14 cellular contexts compared by ENCODE assay signal in genomic region chr17:39813631-39814030, GRCh38. TPM values are rescaled to one million over a fixed set of nuclear protein-coding genes. Genes with fewer than 3 reads are reported as not detected.
DNase-seq lines count a peak whose midpoint lies in the region; ATAC-seq and TF ChIP-seq lines count a peak whose summit lies in the region.
"Had no signal": no experiment of that assay in that cellular context is flagged by ENCODE, and none has a peak within 500 bp of the region (broad histone marks: within the 10 kb centered on the region; RNA-seq: fewer than 3 reads in every experiment).

No MANE protein-coding gene starts in this region.

- TF ChIP-seq CTCF in Calu3 (IDR thresholded peaks at IDR 0.05; ENCODE audit: unreplicated experiment): no peak

- no peaks in the 10 kb centered on the region for H3K27me3 Mint-ChIP-seq in Calu3 (ENCODE audit: unreplicated experiment)
- H3K27me3 Mint-ChIP-seq in activated naive CD4-positive, alpha-beta T cell treated with anti-CD3 and anti-CD28 coated beads for 36 hours (ENCODE audit: low read depth): no peaks in the 10 kb centered on the region

- H3K36me3 Mint-ChIP-seq in Calu3 (ENCODE audit: insufficient read depth, unreplicated experiment): peaks cover 2% of the 10 kb centered on the region
- peaks cover 19% of the 10 kb centered on the region for H3K36me3 Mint-ChIP-seq in activated naive CD4-positive, alpha-beta T cell treated with anti-CD3 and anti-CD28 coated beads for 36 hours (ENCODE audit: low read depth)

- CTCF ChIA-PET in Calu3 (lab: Charles Lee): interaction anchor here (0.5 to 7.1 kb wide), 70 partner anchors 9 to 1790 kb away, joined by 3 to 311 read pairs (median 14); partner anchors contain the start of genes ERBB2, GSDMB, IKZF3 and LRRC3C
- CTCF ChIA-PET in activated naive CD4-positive, alpha-beta T cell treated with anti-CD3 and anti-CD28 coated beads for 36 hours (lab: Charles Lee): interaction anchor here (0.6 to 3.0 kb wide), 9 partner anchors 8 to 192 kb away, joined by 3 to 9 read pairs (median 4); no protein-coding TSS in a partner anchor

- H3K4me3 Mint-ChIP-seq in Calu3 (ENCODE audit: low read depth, unreplicated experiment): no peak overlapping the region
- peak overlapping the region; percentile 57 for H3K4me3 Mint-ChIP-seq in activated naive CD4-positive, alpha-beta T cell treated with anti-CD3 and anti-CD28 coated beads for 36 hours

- no TSS peak for BruUV-seq in Calu3 (replicated peaks; lab: Mats Ljungman, UMichigan)

- peaks cover 19% of the 10 kb centered on the region for H3K4me1 Mint-ChIP-seq in Calu3 (ENCODE audit: low read depth, unreplicated experiment)
- H3K4me1 Mint-ChIP-seq in activated naive CD4-positive, alpha-beta T cell treated with anti-CD3 and anti-CD28 coated beads for 36 hours (ENCODE audit: low read depth): peaks cover 61% of the 10 kb centered on the region

- no peak overlapping the region for H3K27ac Mint-ChIP-seq in Calu3 (ENCODE audit: unreplicated experiment)
- peak overlapping the region; percentile 52 for H3K27ac Mint-ChIP-seq in activated naive CD4-positive, alpha-beta T cell treated with anti-CD3 and anti-CD28 coated beads for 36 hours

- ATAC-seq in HG02623 (IDR thresholded peaks at IDR 0.05; ENCODE audit: unreplicated experiment) (no peak), HG03521 (IDR thresholded peaks at IDR 0.05; ENCODE audit: unreplicated experiment) (no peak)

- H3K9me3 Mint-ChIP-seq in Calu3 (ENCODE audit: low read depth, unreplicated experiment): peaks cover 3% of the 10 kb centered on the region
- no peaks in the 10 kb centered on the region for H3K9me3 Mint-ChIP-seq in activated naive CD4-positive, alpha-beta T cell treated with anti-CD3 and anti-CD28 coated beads for 36 hours

- intact Hi-C loops in Calu3 (cut with micrococcal nuclease; ENCODE audit: unreplicated experiment): loop anchor here (10.0 kb wide), 1 partner anchor 819 kb away; no protein-coding TSS in a partner anchor
- intact Hi-C loops in activated naive CD4-positive, alpha-beta T cell treated with anti-CD3 and anti-CD28 coated beads for 36 hours (cut with micrococcal nuclease): loop anchor here (1.0 kb wide), 1 partner anchor 20 kb away; no protein-coding TSS in a partner anchor

- DNase-seq in Calu3: peak; percentile 64
- peak; percentile 39 to 53 for DNase-seq in activated CD4-positive, alpha-beta T cell treated with anti-CD3 and anti-CD28 coated beads for 4 hours
- DNase-seq in activated naive CD4-positive, alpha-beta T cell treated with anti-CD3 and anti-CD28 coated beads for 36 hours: peak; percentile 70
- peak; percentile 53 for DNase-seq in stimulated activated CD4-positive, alpha-beta T cell treated with anti-CD3 and anti-CD28 coated beads, Interleukin-1b, Interleukin-23, amount 100 ng/mL, for 48 hours
- DNase-seq in DMS79 (lab: John Stamatoyannopoulos, UW): no peak
- DNase-seq in RKO (ENCODE audit: low spot score): no peak
- DNase-seq: Karpas-422, NCI-H524 treated with DMSO at 0.1 percent for 48 hours, T1000 had no signal

RNA-seq across cellular contexts. Expression of gene IKZF3, which starts 50.5 kb away (rescaled TPM):
- 30.9 and 41.0 TPM in 2 replicates for total RNA-seq in Calu3 (2022)
- total RNA-seq in activated naive CD4-positive, alpha-beta T cell treated with anti-CD3 and anti-CD28 coated beads for 36 hours: 10 to 100 TPM; 34.2 to 36.1 TPM
- total RNA-seq: cardiac muscle cell had no signal

RNA-seq across cellular contexts. Expression of gene ZPBP2, which starts 54.4 kb away (rescaled TPM):
- total RNA-seq in Calu3 (2022): not detected in 2 replicates
- not detected for total RNA-seq in activated naive CD4-positive, alpha-beta T cell treated with anti-CD3 and anti-CD28 coated beads for 36 hours
- total RNA-seq: cardiac muscle cell, liver, subcutaneous adipose tissue had no signal

Comparison
In these comparisons a context has a peak if more than half of its experiments do, and no peak if none do; other contexts are left out.
1. DNase-seq: peak in Calu3 (single experiment), activated CD4-positive, alpha-beta T cell treated with anti-CD3 and anti-CD28 coated beads for 4 hours (2 of 2), activated naive CD4-positive, alpha-beta T cell treated with anti-CD3 and anti-CD28 coated beads for 36 hours (single experiment) and stimulated activated CD4-positive, alpha-beta T cell treated with anti-CD3 and anti-CD28 coated beads, Interleukin-1b, Interleukin-23, amount 100 ng/mL, for 48 hours (single experiment); none in DMS79 (single experiment) and RKO (single experiment).